Comparison of ENCODE assay signal across 1 cellular context in genomic region chr11:71452354-71453020, GRCh38.
TF ChIP-seq lines count a peak whose summit lies in the region.

No MANE protein-coding gene starts in this region.

TF ChIP-seq in HCT116, 20 proteins besides CTCF, POLR2A, EP300 and RAD21 (continued from another document):
- TF ChIP-seq TCF7L2 (IDR thresholded peaks at IDR 0.05; ENCODE audit: borderline replicate concordance, extremely low read depth, insufficient read depth, insufficient read length) (no peak), ZFX (IDR thresholded peaks at IDR 0.05) (no peak), EGR1 (IDR thresholded peaks at IDR 0.05; ENCODE audit: low read depth) (no peak), CEBPB (IDR thresholded peaks at IDR 0.05; ENCODE audit: low read depth) (no peak), MAX (IDR thresholded peaks at IDR 0.05) (no peak)
